In the genomic region with DNA sequence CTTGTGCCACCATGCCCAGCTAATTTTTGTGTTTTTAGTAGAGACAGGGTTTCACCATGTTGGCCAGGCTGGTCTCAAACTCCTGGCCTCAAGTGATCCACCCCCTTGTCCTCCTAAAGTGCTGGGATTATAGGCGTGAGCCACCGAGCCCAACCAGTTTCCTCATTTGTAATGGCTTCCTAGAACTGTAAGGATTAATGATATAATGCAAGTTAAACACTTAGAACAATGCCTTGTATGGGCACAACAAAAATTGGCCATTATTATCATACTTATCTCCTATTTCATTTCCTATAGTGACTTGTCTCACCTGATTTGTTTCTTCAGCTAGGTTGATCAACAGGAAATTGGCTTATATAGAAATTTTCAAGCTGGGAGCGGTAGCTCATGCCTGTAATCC, we compare ENCODE assay signal across 23 cellular contexts. TPM values are rescaled to one million over a fixed set of nuclear protein-coding genes. Genes with fewer than 3 reads are reported as not detected.
DNase-seq lines count a peak whose midpoint lies in the region; ATAC-seq and TF ChIP-seq lines count a peak whose summit lies in the region.
"Had no signal": no experiment of that assay in that cellular context is flagged by ENCODE, and none has a peak within 500 bp of the region (broad histone marks: within the 10 kb centered on the region; RNA-seq: fewer than 3 reads in every experiment).

No MANE protein-coding gene starts in this region.

- BruUV-seq in MCF 10A (replicated peaks; lab: Mats Ljungman, UMichigan) = no TSS peak

- CTCF ChIA-PET in MCF 10A (lab: Yijun Ruan, JAX) = no interaction called here

- TF ChIP-seq EP300 in stomach (IDR thresholded peaks at IDR 0.05) = no peak

- no peak overlapping the region for H3K4me3 Mint-ChIP-seq in MCF 10A (ENCODE audit: unreplicated experiment)
- H3K4me3 Mint-ChIP-seq: CD14-positive monocyte; CD4-positive, alpha-beta memory T cell; CD4-positive, CD25-positive, alpha-beta regulatory T cell; CD8-positive, alpha-beta memory T cell had no signal

- no peaks in the 10 kb centered on the region for H3K9me3 Mint-ChIP-seq in MCF 10A (ENCODE audit: unreplicated experiment)
- H3K9me3 Mint-ChIP-seq: CD14-positive monocyte; CD4-positive, alpha-beta memory T cell; CD4-positive, CD25-positive, alpha-beta regulatory T cell; CD8-positive, alpha-beta memory T cell had no signal

- no peaks in the 10 kb centered on the region for H3K27me3 ChIP-seq in breast epithelium
- H3K27me3 ChIP-seq in stomach = no peaks in the 10 kb centered on the region
- H3K27me3 ChIP-seq: BE2C, BLaER1 had no signal

- no peak for TF ChIP-seq CTCF in MCF 10A (IDR thresholded peaks at IDR 0.05; ENCODE audit: unreplicated experiment)
- TF ChIP-seq CTCF in breast epithelium (IDR thresholded peaks at IDR 0.05) = no peak
- TF ChIP-seq CTCF in stomach (IDR thresholded peaks at IDR 0.05) = no peak

- no peak overlapping the region for H3K4me3 ChIP-seq in breast epithelium
- no peak overlapping the region for H3K4me3 ChIP-seq in stomach
- H3K4me3 ChIP-seq: BLaER1 had no signal

- intact Hi-C loops in MCF 10A (cut with micrococcal nuclease) (no loop called here), breast epithelium (cut with DNase I; ENCODE audit: low total_unique reads) (no loop called here), stomach (cut with DNase I; ENCODE audit: low total_unique reads) (no loop called here)

- POLR2A ChIA-PET in MCF 10A (lab: Yijun Ruan, JAX) = no interaction called here

- H3K27ac ChIP-seq in breast epithelium (no peak overlapping the region), stomach (no peak overlapping the region)
- H3K27ac ChIP-seq: BLaER1 had no signal

- WGBS in stomach, 5 donors = 71 to 93% (median 78%) methylated on average over 3 of the region's 3 CpGs

- ATAC-seq in esophagus mucosa (peak; percentile 88), HG02973 (IDR thresholded peaks at IDR 0.05; ENCODE audit: unreplicated experiment) (no peak)

- H3K36me3 ChIP-seq in breast epithelium (no peaks in the 10 kb centered on the region), stomach (peaks cover 41 to 99% (median 91%) of the 10 kb centered on the region in 4 donors)

- H3K4me1 Mint-ChIP-seq in MCF 10A (ENCODE audit: insufficient read depth, unreplicated experiment) = no peaks in the 10 kb centered on the region
- H3K4me1 Mint-ChIP-seq: CD4-positive, alpha-beta memory T cell had no signal

- TF ChIP-seq POLR2A in breast epithelium (IDR thresholded peaks at IDR 0.05) = no peak
- TF ChIP-seq POLR2A in stomach (IDR thresholded peaks at IDR 0.05) = no peak

- H3K9me3 ChIP-seq in breast epithelium = no peaks in the 10 kb centered on the region
- H3K9me3 ChIP-seq in stomach = no peaks in the 10 kb centered on the region
- H3K9me3 ChIP-seq: BE2C, BLaER1 had no signal

- H3K4me1 ChIP-seq in breast epithelium = no peaks in the 10 kb centered on the region
- H3K4me1 ChIP-seq in stomach = peaks cover 0 to 10% (median 4%) of the 10 kb centered on the region in 4 donors
- H3K4me1 ChIP-seq: BE2C, BLaER1 had no signal

- H3K27ac Mint-ChIP-seq in MCF 10A (ENCODE audit: low read depth, unreplicated experiment) = peak overlapping the region; percentile 49
- H3K27ac Mint-ChIP-seq: CD14-positive monocyte had no signal

- peaks cover 35% of the 10 kb centered on the region for H3K36me3 Mint-ChIP-seq in MCF 10A (ENCODE audit: insufficient read depth, unreplicated experiment)

- DNase-seq in MCF 10A (ENCODE audit: unreplicated experiment) (no peak), breast epithelium (ENCODE audit: low spot score in 2 of 2) (no peak), MV-4-11 (lab: John Stamatoyannopoulos, UW) (peak; percentile 41), stomach (peak; percentile 9), ureter (ENCODE audit: low spot score) (no peak), NCI-H526 (lab: John Stamatoyannopoulos, UW) (no peak)
- DNase-seq: 8988T; ACHN; BE2C; C1 segment of cervical spinal cord; CD4-positive, alpha-beta memory T cell; CD4-positive, CD25-positive, alpha-beta regulatory T cell; CD8-positive, alpha-beta memory T cell; COR-L47; DMS 273 treated with DMSO at 0.1 percent for 48 hours; DMS153; DMS53; DMS79; GF-D8 had no signal

- H3K27me3 Mint-ChIP-seq in MCF 10A (ENCODE audit: insufficient read depth, unreplicated experiment) = no peaks in the 10 kb centered on the region
- H3K27me3 Mint-ChIP-seq: CD4-positive, alpha-beta memory T cell; CD4-positive, CD25-positive, alpha-beta regulatory T cell; CD8-positive, alpha-beta memory T cell had no signal

RNA-seq across cellular contexts. Expression of a gene that starts 14.1 kb away (rescaled TPM):
- 4.4 and 5.2 TPM in 2 replicates for total RNA-seq in MCF 10A (2022)
- 10 to 100 TPM in 2 of 3 donors, 1 to 10 TPM in 1; 6.6 to 25.0 (median 19.7) TPM for total RNA-seq in breast epithelium
- total RNA-seq in esophagus mucosa = 12.5 TPM
- 10 to 100 TPM in 4 of 5 donors, not detected in 1; 10.1 to 28.6 (median 15.1) TPM for total RNA-seq in stomach
- 10 to 100 TPM in 1 of 3 donors, 1 to 10 TPM in 2; 5.9 to 15.3 (median 7.5) TPM for polyA plus RNA-seq in stomach
- total RNA-seq in ureter = 9.4 TPM

RNA-seq across cellular contexts. Expression of a gene that starts 14.3 kb away (rescaled TPM):
- 37.4 and 48.4 TPM in 2 replicates for total RNA-seq in MCF 10A (2022)
- total RNA-seq in breast epithelium = 10 to 100 TPM; 40.3 to 62.3 (median 47.5) TPM
- 36.6 TPM for total RNA-seq in esophagus mucosa
- total RNA-seq in stomach = 100 to 1,000 TPM in 1 of 5 donors, 10 to 100 TPM in 4; 26.3 to 129 (median 62.6) TPM
- 10 to 100 TPM in 1 of 3 donors, 1 to 10 TPM in 2; 9.4 to 14.8 (median 9.7) TPM for polyA plus RNA-seq in stomach
- total RNA-seq in ureter = 46.8 TPM

Comparison
In these comparisons a context has a peak if more than half of its experiments do, and no peak if none do; other contexts are left out.
1. DNase-seq: peak in MV-4-11 (single experiment) and stomach (single experiment); none in MCF 10A (single experiment), breast epithelium (0 of 2), ureter (single experiment) and NCI-H526 (0 of 2).